In the genomic region with DNA sequence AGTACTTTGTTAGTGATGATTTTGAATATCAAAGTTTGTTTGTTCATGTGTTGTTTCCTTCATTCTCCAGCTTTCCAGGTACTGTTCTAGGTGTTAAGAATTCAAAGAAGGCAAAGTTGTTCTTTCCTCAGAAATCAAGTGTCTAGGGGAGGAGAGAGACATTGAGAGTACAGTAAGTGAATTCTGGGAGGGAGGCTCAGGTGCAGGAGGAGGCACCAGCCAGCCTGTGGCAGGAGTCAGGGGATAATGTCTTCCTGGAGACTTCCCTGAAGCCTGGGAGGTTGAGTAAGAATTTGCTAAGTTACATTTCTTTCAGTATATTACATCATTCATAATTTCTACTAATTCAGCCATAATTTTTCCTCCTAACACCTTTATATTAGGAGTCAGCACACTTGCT, we compare ENCODE assay signal across 9 cellular contexts.
"Had no signal": no experiment of that assay in that cellular context is flagged by ENCODE, and none has a peak within 500 bp of the region (broad histone marks: within the 10 kb centered on the region; RNA-seq: fewer than 3 reads in every experiment).

No MANE protein-coding gene starts in this region.

- H3K27ac ChIP-seq: GM23248 had no signal

- DNase-seq: GM23248, H7, HFFc6, IMR-90, KG1 had no signal

- FAIRE-seq: HTR-8/SVneo, K562 had no signal

- H3K4me1 ChIP-seq: HAP-1 had no signal

- H2AFZ ChIP-seq: GM23248 had no signal

- H3K9me3 ChIP-seq: HAP-1 had no signal

- H3K36me3 ChIP-seq: HAP-1 had no signal

- H3K4me3 Mint-ChIP-seq: HFFc6 had no signal

- H3K4me3 ChIP-seq: GM23248, HAP-1, K562 had no signal

- ATAC-seq: HCT116, K562 had no signal

- H3K27ac Mint-ChIP-seq: HFFc6 had no signal

- H3K9ac ChIP-seq: GM23248 had no signal
